In genomic region chr14:77181124-77181602, GRCh38 we compare ENCODE assay signal across 8 cellular contexts. TPM values are rescaled to one million over a fixed set of nuclear protein-coding genes. Genes with fewer than 3 reads are reported as not detected.
DNase-seq lines count a peak whose midpoint lies in the region; ATAC-seq and TF ChIP-seq lines count a peak whose summit lies in the region.

No MANE protein-coding gene starts in this region.

- intact Hi-C loops in CD14-positive monocyte (cut with micrococcal nuclease) (no loop called here), tibial artery (cut with DNase I; ENCODE audit: low total_unique reads) (no loop called here)
- intact Hi-C loops in activated T-helper 1 cell treated with anti-CD3 and anti-CD28 coated beads, Interleukin-12 subunit alpha, Interleukin-12 subunit beta, Interleukin-2, Interleukin-4 antibody, amounts not matched to agents 30 ng/mL and 10 ng/mL and 1 ng/mL, durations not matched to agents 14 hours and 24 hours and 36 hours (cut with micrococcal nuclease), result no loop called here

- ATAC-seq in HG03354 (IDR thresholded peaks at IDR 0.05; ENCODE audit: poor library complexity, severe bottlenecking, unreplicated experiment), result peak; percentile 8

- no peak overlapping the region for H3K9ac ChIP-seq in mucosa of rectum (ENCODE audit: low read depth in 1 of 2, low read length in 2 of 2)

- H3K27ac Mint-ChIP-seq in CD14-positive monocyte, result peak overlapping the region in 1 of 7 donors; percentile 57
- no peak overlapping the region for H3K27ac Mint-ChIP-seq in activated T-helper 1 cell treated with anti-CD3 and anti-CD28 coated beads, Interleukin-12 subunit alpha, Interleukin-12 subunit beta, Interleukin-2, Interleukin-4 antibody, amounts not matched to agents 30 ng/mL and 10 ng/mL and 1 ng/mL, durations not matched to agents 14 hours and 24 hours and 36 hours

- DNase-seq in CD14-positive monocyte (ENCODE audit: low spot score), result no peak
- no peak for DNase-seq in activated T-helper 1 cell treated with anti-CD3 and anti-CD28 coated beads, Interleukin-12 subunit alpha, Interleukin-12 subunit beta, Interleukin-2, Interleukin-4 antibody, amounts not matched to agents 30 ng/mL and 10 ng/mL and 1 ng/mL, durations not matched to agents 14 hours and 24 hours and 36 hours (ENCODE audit: low spot score)
- no peak for DNase-seq in NCI-H82 (lab: John Stamatoyannopoulos, UW)
- DNase-seq in tibial artery, result no peak
- no peak for DNase-seq in hypothalamus (lab: John Stamatoyannopoulos, UW)
- DNase-seq in occipital lobe (lab: John Stamatoyannopoulos, UW), result no peak

- H3K4me3 ChIP-seq in mucosa of rectum (ENCODE audit: low read length in 2 of 2) (peak overlapping the region; percentile 71 to 75), tibial artery (no peak overlapping the region)

- H3K9me3 ChIP-seq in mucosa of rectum (ENCODE audit: control insufficient read depth in 2 of 2, low read length in 2 of 2) (no peaks in the 10 kb centered on the region), tibial artery (no peaks in the 10 kb centered on the region)

- peaks cover 0 to 4% (median 3%) of the 10 kb centered on the region in 7 donors for H3K9me3 Mint-ChIP-seq in CD14-positive monocyte
- H3K9me3 Mint-ChIP-seq in activated T-helper 1 cell treated with anti-CD3 and anti-CD28 coated beads, Interleukin-12 subunit alpha, Interleukin-12 subunit beta, Interleukin-2, Interleukin-4 antibody, amounts not matched to agents 30 ng/mL and 10 ng/mL and 1 ng/mL, durations not matched to agents 14 hours and 24 hours and 36 hours, result no peaks in the 10 kb centered on the region

- H3K27me3 ChIP-seq in mucosa of rectum (ENCODE audit: control insufficient read depth in 2 of 2, insufficient read depth in 2 of 2, low read length in 2 of 2) (peaks cover 0 to 11% of the 10 kb centered on the region in 2 donors), tibial artery (peaks cover 0 to 66% of the 10 kb centered on the region in 2 donors)

- H3K36me3 Mint-ChIP-seq in CD14-positive monocyte, result no peaks in the 10 kb centered on the region
- no peaks in the 10 kb centered on the region for H3K36me3 Mint-ChIP-seq in activated T-helper 1 cell treated with anti-CD3 and anti-CD28 coated beads, Interleukin-12 subunit alpha, Interleukin-12 subunit beta, Interleukin-2, Interleukin-4 antibody, amounts not matched to agents 30 ng/mL and 10 ng/mL and 1 ng/mL, durations not matched to agents 14 hours and 24 hours and 36 hours (ENCODE audit: low read depth)

- H3K36me3 ChIP-seq in mucosa of rectum (ENCODE audit: control insufficient read depth in 2 of 2, insufficient read depth in 2 of 2, low read length in 2 of 2) (no peaks in the 10 kb centered on the region), tibial artery (no peaks in the 10 kb centered on the region)

- H3K4me1 ChIP-seq in mucosa of rectum (ENCODE audit: control insufficient read depth in 2 of 2, insufficient read depth in 2 of 2, low read length in 2 of 2) (peaks cover 29 to 33% of the 10 kb centered on the region in 2 donors), tibial artery (peaks cover 0 to 12% (median 10%) of the 10 kb centered on the region in 4 donors)

- peaks cover 23 to 40% (median 30%) of the 10 kb centered on the region in 3 donors for H3K27me3 Mint-ChIP-seq in CD14-positive monocyte (ENCODE audit: low read depth in 3 of 3)
- peaks cover 18% of the 10 kb centered on the region for H3K27me3 Mint-ChIP-seq in activated T-helper 1 cell treated with anti-CD3 and anti-CD28 coated beads, Interleukin-12 subunit alpha, Interleukin-12 subunit beta, Interleukin-2, Interleukin-4 antibody, amounts not matched to agents 30 ng/mL and 10 ng/mL and 1 ng/mL, durations not matched to agents 14 hours and 24 hours and 36 hours (ENCODE audit: insufficient read depth)

- peaks cover 38% of the 10 kb centered on the region for H3K4me1 Mint-ChIP-seq in CD14-positive monocyte
- H3K4me1 Mint-ChIP-seq in activated T-helper 1 cell treated with anti-CD3 and anti-CD28 coated beads, Interleukin-12 subunit alpha, Interleukin-12 subunit beta, Interleukin-2, Interleukin-4 antibody, amounts not matched to agents 30 ng/mL and 10 ng/mL and 1 ng/mL, durations not matched to agents 14 hours and 24 hours and 36 hours (ENCODE audit: low read depth), result peaks cover 16% of the 10 kb centered on the region

- peak overlapping the region; percentile 74 to 83 for H3K4me3 Mint-ChIP-seq in CD14-positive monocyte
- peak overlapping the region; percentile 73 for H3K4me3 Mint-ChIP-seq in activated T-helper 1 cell treated with anti-CD3 and anti-CD28 coated beads, Interleukin-12 subunit alpha, Interleukin-12 subunit beta, Interleukin-2, Interleukin-4 antibody, amounts not matched to agents 30 ng/mL and 10 ng/mL and 1 ng/mL, durations not matched to agents 14 hours and 24 hours and 36 hours

- TF ChIP-seq CTCF in CD14-positive monocyte (IDR thresholded peaks at IDR 0.05) (no peak), tibial artery (IDR thresholded peaks at IDR 0.05) (no peak)

- no peak overlapping the region for H3K27ac ChIP-seq in mucosa of rectum (ENCODE audit: low read depth in 2 of 2, low read length in 2 of 2)
- H3K27ac ChIP-seq in tibial artery, result no peak overlapping the region

RNA-seq across cellular contexts. Expression of gene TMEM63C, which starts 0.4 kb away (rescaled TPM):
- under 1 TPM in 1 of 2 donors, not detected in 1; 0.78 TPM for polyA plus RNA-seq in CD14-positive monocyte
- total RNA-seq in activated T-helper 1 cell treated with anti-CD3 and anti-CD28 coated beads, Interleukin-12 subunit alpha, Interleukin-12 subunit beta, Interleukin-2, Interleukin-4 antibody, amounts not matched to agents 30 ng/mL and 10 ng/mL and 1 ng/mL, durations not matched to agents 14 hours and 24 hours and 36 hours, result 1.6 TPM in 2 replicates
- total RNA-seq in occipital lobe, result 10.8 TPM

RNA-seq across cellular contexts. Expression of gene ZDHHC22, which starts 39.6 kb away (rescaled TPM):
- not detected for polyA plus RNA-seq in CD14-positive monocyte
- not detected in 2 replicates for total RNA-seq in activated T-helper 1 cell treated with anti-CD3 and anti-CD28 coated beads, Interleukin-12 subunit alpha, Interleukin-12 subunit beta, Interleukin-2, Interleukin-4 antibody, amounts not matched to agents 30 ng/mL and 10 ng/mL and 1 ng/mL, durations not matched to agents 14 hours and 24 hours and 36 hours
- total RNA-seq in occipital lobe, result 12.0 TPM

Comparison
In these comparisons a context has a peak if more than half of its experiments do, and no peak if none do; other contexts are left out.
1. H3K4me3 ChIP-seq: peak in mucosa of rectum (2 of 2); none in tibial artery (0 of 2).
2. RNA of gene ZDHHC22, which starts 39.6 kb away (total RNA-seq): 12.0 TPM in occipital lobe (single experiment); not detected in activated T-helper 1 cell treated with anti-CD3 and anti-CD28 coated beads, Interleukin-12 subunit alpha, Interleukin-12 subunit beta, Interleukin-2, Interleukin-4 antibody, amounts not matched to agents 30 ng/mL and 10 ng/mL and 1 ng/mL, durations not matched to agents 14 hours and 24 hours and 36 hours; every median in the first group is over 10 times any median in the second.